Comparison of ENCODE assay signal across 2 cellular contexts in genomic region chr12:100231873-100232272, GRCh38. TPM values are rescaled to one million over a fixed set of nuclear protein-coding genes. Genes with fewer than 3 reads are reported as not detected.
"Had no signal": no experiment of that assay in that cellular context is flagged by ENCODE, and none has a peak within 500 bp of the region (broad histone marks: within the 10 kb centered on the region; RNA-seq: fewer than 3 reads in every experiment).

No MANE protein-coding gene starts in this region.

RNA-seq across cellular contexts. Expression of gene DEPDC4, which starts 35.0 kb away (rescaled TPM):
- total RNA-seq: lower leg skin, vagina had no signal
